ENCODE assay signal across 8 cellular contexts in the genomic region with DNA sequence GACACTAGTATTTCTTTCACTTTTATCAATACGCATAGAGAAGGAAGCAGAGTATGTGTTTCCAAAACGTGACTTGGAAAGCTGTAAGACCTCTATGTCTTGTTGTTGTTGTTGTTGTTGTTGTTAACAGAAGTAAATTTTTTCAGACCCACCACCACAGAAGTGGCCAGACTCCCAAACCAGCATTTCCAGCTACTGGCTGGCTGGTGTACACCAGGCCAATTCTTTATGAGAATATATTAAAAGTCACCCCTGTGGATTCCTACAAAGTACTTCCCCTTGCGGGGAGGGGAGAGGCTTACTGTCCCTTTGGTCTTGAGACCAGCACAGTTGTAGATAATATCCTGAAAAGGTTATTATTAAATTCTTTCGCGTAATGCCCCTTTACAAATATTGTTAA. TPM values are rescaled to one million over a fixed set of nuclear protein-coding genes. Genes with fewer than 3 reads are reported as not detected.
DNase-seq lines count a peak whose midpoint lies in the region; ATAC-seq, FAIRE-seq and TF ChIP-seq lines count a peak whose summit lies in the region.

No MANE protein-coding gene starts in this region.

- no peaks in the 10 kb centered on the region for H3K9me3 Mint-ChIP-seq in astrocyte (ENCODE audit: unreplicated experiment)

- no peaks in the 10 kb centered on the region for H3K36me3 ChIP-seq in HUES64 (ENCODE audit: insufficient read depth, low read length)
- no peaks in the 10 kb centered on the region for H3K36me3 ChIP-seq in astrocyte (ENCODE audit: insufficient read depth, low read length)
- no peaks in the 10 kb centered on the region for H3K36me3 ChIP-seq in muscle layer of colon (ENCODE audit: insufficient read depth, low read length)

- no peak for TF ChIP-seq CTCF in AG04450 (IDR thresholded peaks at IDR 0.05; ENCODE audit: low read depth, low read length)
- no peak for TF ChIP-seq CTCF in astrocyte (IDR thresholded peaks at IDR 0.05; ENCODE audit: insufficient read depth, low read depth, low read length)

- CTCF ChIA-PET in AG04450 (lab: Charles Lee), result interaction anchor here (0.6 to 2.8 kb wide), 8 partner anchors 12 to 1035 kb away, joined by 3 to 13 read pairs (median 3); no protein-coding TSS in a partner anchor

- H4K20me1 ChIP-seq in astrocyte (ENCODE audit: insufficient read depth, low read length), result no peaks in the 10 kb centered on the region

- H3K27ac Mint-ChIP-seq in astrocyte (ENCODE audit: unreplicated experiment), result peak overlapping the region; percentile 83

- H3K79me2 ChIP-seq in astrocyte (ENCODE audit: insufficient read depth, low read length), result peaks cover 63% of the 10 kb centered on the region

- peaks cover 31% of the 10 kb centered on the region for H3K4me1 Mint-ChIP-seq in astrocyte (ENCODE audit: low read depth, unreplicated experiment)

- no peaks in the 10 kb centered on the region for H3K9me3 ChIP-seq in AG04450 (ENCODE audit: control insufficient read depth, insufficient read depth, low read length)
- no peaks in the 10 kb centered on the region for H3K9me3 ChIP-seq in HUES64 (ENCODE audit: insufficient read depth, low read depth, low read length)
- no peaks in the 10 kb centered on the region for H3K9me3 ChIP-seq in astrocyte (ENCODE audit: insufficient read depth, low read depth, low read length)
- no peaks in the 10 kb centered on the region for H3K9me3 ChIP-seq in muscle layer of colon (ENCODE audit: low read length)

- no peak overlapping the region for H3K27ac ChIP-seq in AG04450 (ENCODE audit: low read depth, low read length)
- no peak overlapping the region for H3K27ac ChIP-seq in HUES64 (ENCODE audit: low read depth, low read length)
- H3K27ac ChIP-seq in astrocyte (ENCODE audit: low read depth, low read length), result peak overlapping the region; percentile 82
- H3K27ac ChIP-seq in muscle layer of colon (ENCODE audit: low read depth, low read length), result peak overlapping the region; percentile 96

- POLR2A ChIA-PET in AG04450 (lab: Yijun Ruan, JAX), result interaction anchor here (0.9 to 1.5 kb wide), 3 partner anchors 42 to 334 kb away, joined by 3 to 4 read pairs (median 3); no protein-coding TSS in a partner anchor

- H3K36me3 Mint-ChIP-seq in astrocyte (ENCODE audit: low read depth, unreplicated experiment), result peaks cover under 1% of the 10 kb centered on the region

- peak overlapping the region; percentile 88 for H3K4me3 Mint-ChIP-seq in astrocyte (ENCODE audit: unreplicated experiment)

- peak overlapping the region; percentile 88 for H3K4me2 ChIP-seq in astrocyte (ENCODE audit: low read length)

- FAIRE-seq in astrocyte (lab: Jason Lieb, UNC), result no peak

- no peaks in the 10 kb centered on the region for H3K27me3 Mint-ChIP-seq in astrocyte (ENCODE audit: low read depth, unreplicated experiment)

- no peaks in the 10 kb centered on the region for H3K27me3 ChIP-seq in AG04450 (ENCODE audit: control insufficient read depth, insufficient read depth, low read length)
- peaks cover 27% of the 10 kb centered on the region for H3K27me3 ChIP-seq in HUES64 (ENCODE audit: insufficient read depth, low read length)
- H3K27me3 ChIP-seq in astrocyte (ENCODE audit: insufficient read depth, low read length), result no peaks in the 10 kb centered on the region
- H3K27me3 ChIP-seq in muscle layer of colon (ENCODE audit: control insufficient read depth in 1 of 2, insufficient read depth in 2 of 2, low read length in 2 of 2), result no peaks in the 10 kb centered on the region

- no peak overlapping the region for H3K9ac ChIP-seq in HUES64 (ENCODE audit: low read depth, low read length)
- H3K9ac ChIP-seq in astrocyte (ENCODE audit: low read length), result peak overlapping the region; percentile 99
- no peak overlapping the region for H3K9ac ChIP-seq in muscle layer of colon (ENCODE audit: low read length)

- H3K4me3 ChIP-seq in AG04450 (ENCODE audit: low read depth, low read length) (peak overlapping the region; percentile 18; the same call in 1 of the 2 replicates), HUES64 (ENCODE audit: low read length) (peak overlapping the region; percentile 67), astrocyte (ENCODE audit: insufficient read depth, low read depth, low read length) (peak overlapping the region; percentile 74), muscle layer of colon (ENCODE audit: low read depth in 1 of 2, low read length in 2 of 2) (peak overlapping the region; percentile 25 to 65)

- no peak overlapping the region for H2AFZ ChIP-seq in astrocyte (ENCODE audit: low read depth, low read length)

- no peak for ATAC-seq in GM21360 (IDR thresholded peaks at IDR 0.05; ENCODE audit: unreplicated experiment)

- H3K4me1 ChIP-seq in HUES64 (ENCODE audit: insufficient read depth, low read length), result peaks cover 18% of the 10 kb centered on the region
- H3K4me1 ChIP-seq in astrocyte (ENCODE audit: insufficient read depth, low read length), result peaks cover 29% of the 10 kb centered on the region
- H3K4me1 ChIP-seq in muscle layer of colon (ENCODE audit: insufficient read depth, low read length), result peaks cover 23% of the 10 kb centered on the region

- WGBS in HUES64, result no CpG with 5 or more reads among the region's 5 CpGs

- no peak for DNase-seq in AG04450 (ENCODE audit: low read depth, low spot score)
- DNase-seq in astrocyte (ENCODE audit: low read depth), result no peak
- no peak for DNase-seq in effector CD4-positive, alpha-beta T cell
- DNase-seq in NCI-H1048 (lab: John Stamatoyannopoulos, UW), result no peak
- no peak for DNase-seq in activated gamma-delta T cell (lab: John Stamatoyannopoulos, UW)

RNA-seq across cellular contexts. Expression of gene FOXP1, which starts 1.6 kb away (rescaled TPM):
- 53.3 and 56.6 TPM in 2 replicates for polyA plus RNA-seq in AG04450 (2011; rRNA removed)
- 294 TPM in 2 replicates for polyA minus RNA-seq in AG04450 (2011; rRNA and poly(A)+ RNA removed)
- 19.3 TPM for polyA plus RNA-seq in HUES64 (2013, experiment 1 of 2)
- polyA plus RNA-seq in HUES64 (2013, experiment 2 of 2), result 18.6 TPM
- total RNA-seq in astrocyte, result 107 and 124 TPM in 2 replicates

Comparison
In these comparisons a context has a peak if more than half of its experiments do, and no peak if none do; other contexts are left out.
1. H3K27ac ChIP-seq: peak in astrocyte (single experiment) and muscle layer of colon (single experiment); none in AG04450 (single experiment) and HUES64 (single experiment).
2. H3K4me3 ChIP-seq: peak in every context shown above with its lines; median percentile 74 in astrocyte; 67 in HUES64; 45 in muscle layer of colon; 18 in AG04450.